ENCODE assay signal across 15 cellular contexts in genomic region chr1:33615546-33615945, GRCh38.
DNase-seq lines count a peak whose midpoint lies in the region; ATAC-seq and TF ChIP-seq lines count a peak whose summit lies in the region.
"Had no signal": no experiment of that assay in that cellular context is flagged by ENCODE, and none has a peak within 500 bp of the region (broad histone marks: within the 10 kb centered on the region; RNA-seq: fewer than 3 reads in every experiment).

No MANE protein-coding gene starts in this region.

- TF ChIP-seq RAD21 in SK-N-SH (IDR thresholded peaks at IDR 0.05; ENCODE audit: low read length), result no peak

- H3K79me2 ChIP-seq in SK-N-SH (ENCODE audit: insufficient read depth), result no peaks in the 10 kb centered on the region
- H3K79me2 ChIP-seq in Karpas-422 (ENCODE audit: low read length), result no peaks in the 10 kb centered on the region

- no peak overlapping the region for H3K9ac ChIP-seq in SK-N-SH
- H3K9ac ChIP-seq in Karpas-422 (ENCODE audit: low read length), result no peak overlapping the region; the same call in 1 of the 2 replicates
- H3K9ac ChIP-seq: GM23248 had no signal

- H3K4me3 ChIP-seq in SK-N-SH (ENCODE audit: low read depth in 2 of 2, low read length in 1 of 2), result no peak overlapping the region
- H3K4me3 ChIP-seq in Karpas-422 (ENCODE audit: low read length), result no peak overlapping the region
- H3K4me3 ChIP-seq in coronary artery, result no peak overlapping the region
- H3K4me3 ChIP-seq: GM23248, HAP-1 had no signal

- H3K27me3 ChIP-seq in SK-N-SH (ENCODE audit: insufficient read depth) (no peaks in the 10 kb centered on the region; the same call in 1 of the 2 replicates), Karpas-422 (ENCODE audit: low read length) (no peaks in the 10 kb centered on the region)

- WGBS in SK-N-SH (ENCODE audit: low lambda C conversion rate), result 19% methylated on average over 7 of the region's 7 CpGs

- no peaks in the 10 kb centered on the region for H3F3A ChIP-seq in SK-N-SH (replicated peaks; ENCODE audit: insufficient read depth)

- CTCF ChIA-PET in SK-N-SH (lab: Yijun Ruan, JAX), result interaction anchor here (1.0 to 7.6 kb wide), 3 partner anchors 18 to 144 kb away, joined by 3 to 52 read pairs (median 8); no protein-coding TSS in a partner anchor

- no peak; a peak in 1 of 4 replicates for TF ChIP-seq EP300 in SK-N-SH (IDR thresholded peaks at IDR 0.05; ENCODE audit: borderline replicate concordance in 1 of 2, low read depth in 1 of 2, low read length in 1 of 2)

- no peaks in the 10 kb centered on the region for H4K20me1 ChIP-seq in SK-N-SH (ENCODE audit: insufficient read depth)
- no peaks in the 10 kb centered on the region for H4K20me1 ChIP-seq in Karpas-422 (ENCODE audit: insufficient read depth, low read depth, low read length)

- ATAC-seq in SK-N-SH treated with all-trans-retinoic acid at 6 μM for 48 hours, result no peak; the same call in 2 of the 3 replicates
- no peak for ATAC-seq in HG03097 (IDR thresholded peaks at IDR 0.05; ENCODE audit: low FRiP score, unreplicated experiment)
- ATAC-seq in GM18873 (IDR thresholded peaks at IDR 0.05; ENCODE audit: low FRiP score, unreplicated experiment), result no peak
- no peak for ATAC-seq in GM21528 (IDR thresholded peaks at IDR 0.05; ENCODE audit: low FRiP score, unreplicated experiment)
- ATAC-seq: CD8-positive, alpha-beta T cell had no signal

- POLR2A ChIA-PET in SK-N-SH (lab: Yijun Ruan, JAX), result no interaction called here

- H3K9me2 ChIP-seq in SK-N-SH (no peaks in the 10 kb centered on the region), Karpas-422 (replicated peaks; ENCODE audit: insufficient read depth, low read length) (no peaks in the 10 kb centered on the region)

- H3K4me2 ChIP-seq in SK-N-SH, result no peak overlapping the region
- H3K4me2 ChIP-seq in Karpas-422 (ENCODE audit: low read depth, low read length, poor library complexity, severe bottlenecking), result no peak overlapping the region

- H3K4me1 ChIP-seq in SK-N-SH (ENCODE audit: control insufficient read depth in 1 of 2, insufficient read depth in 2 of 2, low read depth in 1 of 2, low read length in 1 of 2) (peaks cover 0 to 10% of the 10 kb centered on the region in 2 experiments; a peak in 1 of 4 replicates), Karpas-422 (ENCODE audit: low read length) (peaks cover 19% of the 10 kb centered on the region)
- H3K4me1 ChIP-seq: HAP-1 had no signal

- peak; percentile 53 for DNase-seq in SK-N-SH
- no peak for DNase-seq in Karpas-422
- peak; percentile 38 for DNase-seq in coronary artery (ENCODE audit: low spot score)
- DNase-seq: ACHN; AML-193; Calu3; CD8-positive, alpha-beta T cell; DMS79 treated with DMSO at 0.1 percent for 48 hours; GF-D8; GM23248 had no signal

- no peaks in the 10 kb centered on the region for H3K9me3 ChIP-seq in SK-N-SH
- no peaks in the 10 kb centered on the region for H3K9me3 ChIP-seq in Karpas-422 (ENCODE audit: low read length)
- H3K9me3 ChIP-seq: HAP-1 had no signal

- H2AFZ ChIP-seq in SK-N-SH (ENCODE audit: low read depth), result no peak overlapping the region
- 0 out of 2 replicates have a peak overlapping the region, but pooled peaks have one; percentile 45 for H2AFZ ChIP-seq in Karpas-422 (ENCODE audit: low read length)
- H2AFZ ChIP-seq: GM23248 had no signal

- no peak overlapping the region for H3K27ac ChIP-seq in SK-N-SH (ENCODE audit: low read depth in 2 of 2, low read length in 1 of 2)
- H3K27ac ChIP-seq in Karpas-422 (ENCODE audit: low read length), result no peak overlapping the region
- no peak overlapping the region for H3K27ac ChIP-seq in coronary artery
- H3K27ac ChIP-seq: GM23248 had no signal

- TF ChIP-seq CTCF in SK-N-SH (IDR thresholded peaks at IDR 0.05) (no peak), coronary artery (IDR thresholded peaks at IDR 0.05) (no peak)

- no peaks in the 10 kb centered on the region for H3K36me3 ChIP-seq in SK-N-SH (replicated peaks in 1 of 2; ENCODE audit: control insufficient read depth in 1 of 2, insufficient read depth in 2 of 2, low read length in 1 of 2)
- H3K36me3 ChIP-seq in Karpas-422 (ENCODE audit: insufficient read depth, low read length), result no peaks in the 10 kb centered on the region
- H3K36me3 ChIP-seq: HAP-1 had no signal

TF ChIP-seq in SK-N-SH, 30 proteins besides CTCF, POLR2A, EP300 and RAD21:
- TF ChIP-seq GATA2 (CRISPR knock-in tag; IDR thresholded peaks at IDR 0.05), result no peak
- TF ChIP-seq RCOR1 (IDR thresholded peaks at IDR 0.05; ENCODE audit: low read length), result peak; percentile 49; the same call in 1 of the 2 replicates

TF ChIP-seq in SK-N-SH treated with all-trans-retinoic acid at 6 μM for 48 hours, 23 proteins besides CTCF, POLR2A, EP300 and RAD21:
- no peak for TF ChIP-seq ZNF565 (CRISPR knock-in tag; conservative IDR thresholded peaks at IDR 0.05; ENCODE audit: low read depth)
- TF ChIP-seq POU6F1 (CRISPR knock-in tag; IDR thresholded peaks at IDR 0.05; ENCODE audit: borderline replicate concordance, low read depth), result no peak
- no peak for TF ChIP-seq ARNTL (CRISPR knock-in tag; IDR thresholded peaks at IDR 0.05; ENCODE audit: borderline replicate concordance, low read depth)
- TF ChIP-seq BACH2 (CRISPR knock-in tag; IDR thresholded peaks at IDR 0.05; ENCODE audit: borderline replicate concordance), result no peak
- no peak for TF ChIP-seq OSR1 (CRISPR knock-in tag; IDR thresholded peaks at IDR 0.05)
- no peak for TF ChIP-seq ZFP3 (CRISPR knock-in tag; IDR thresholded peaks at IDR 0.05)
- no peak for TF ChIP-seq CSRNP3 (CRISPR knock-in tag; IDR thresholded peaks at IDR 0.05)
- no peak for TF ChIP-seq TSHZ2 (CRISPR knock-in tag; IDR thresholded peaks at IDR 0.05)
- TF ChIP-seq TOX (CRISPR knock-in tag; IDR thresholded peaks at IDR 0.05; ENCODE audit: borderline replicate concordance), result no peak
